In the genomic region with DNA sequence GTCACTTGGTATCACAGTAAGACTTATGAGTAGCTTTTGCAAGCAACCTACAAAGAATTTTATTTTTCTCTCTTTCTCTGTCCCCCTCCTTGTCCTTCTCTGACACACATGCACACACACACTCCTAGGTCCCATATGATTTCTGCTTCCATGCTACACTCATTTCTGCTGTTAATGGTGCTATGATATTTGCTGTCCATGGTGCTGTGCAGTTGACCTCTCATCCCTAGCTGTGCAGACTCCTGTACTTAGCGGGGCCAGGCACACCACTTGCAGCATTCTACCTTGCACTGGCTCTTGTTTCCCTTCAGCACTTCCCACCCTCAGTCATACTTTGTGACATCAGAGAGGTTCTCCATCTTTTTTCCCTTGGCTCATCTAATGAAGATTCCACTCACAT, we compare ENCODE assay signal across 24 cellular contexts.
"Had no signal": no experiment of that assay in that cellular context is flagged by ENCODE, and none has a peak within 500 bp of the region (broad histone marks: within the 10 kb centered on the region; RNA-seq: fewer than 3 reads in every experiment).

No MANE protein-coding gene starts in this region.

- H3K9me3 ChIP-seq: ascending aorta, esophagus squamous epithelium, gastroesophageal sphincter, suprapubic skin, tibial nerve had no signal

- H3K4me3 ChIP-seq: ascending aorta, esophagus squamous epithelium, gastroesophageal sphincter, neural progenitor cell, stomach, suprapubic skin, tibial nerve had no signal

- H3K27ac ChIP-seq: ascending aorta, esophagus squamous epithelium, gastroesophageal sphincter, neural progenitor cell, stomach, suprapubic skin, tibial nerve had no signal

- H3K36me3 ChIP-seq: ascending aorta, esophagus squamous epithelium, gastroesophageal sphincter, neural progenitor cell, stomach, suprapubic skin, tibial nerve had no signal

- ATAC-seq: activated CD4-positive, alpha-beta T cell treated with anti-CD3 and anti-CD28 coated beads for 36 hours; activated naive CD4-positive, alpha-beta T cell treated with anti-CD3 and anti-CD28 coated beads, Interleukin-2, amount 50 U/mL, for 72 hours; activated T-helper 17 cell treated with anti-CD3 and anti-CD28 coated beads, Interleukin-2, amount 50 U/mL, for 72 hours; gastroesophageal sphincter; naive thymus-derived CD4-positive, alpha-beta T cell; sciatic nerve; stimulated activated effector memory CD8-positive, alpha-beta T cell treated with anti-CD3 and anti-CD28 coated beads, Interleukin-12 subunit alpha, Interleukin-12 subunit beta, amount 100 ng/mL, for 72 hours had no signal

- DNase-seq: activated B cell treated with CpG ODN at 0.5 μM for 24 hours; activated CD4-positive, alpha-beta T cell treated with anti-CD3 and anti-CD28 coated beads for 36 hours; activated CD4-positive, alpha-beta T cell treated with anti-CD3 and anti-CD28 coated beads, Interleukin-2, amount 50 U/mL, for 4 hours; activated CD8-positive, alpha-beta memory T cell treated with anti-CD3 and anti-CD28 coated beads for 24 hours; activated CD8-positive, alpha-beta memory T cell treated with anti-CD3 and anti-CD28 coated beads, Interleukin-2, amount 50 U/mL, for 4 hours; activated T-cell treated with anti-CD3 and anti-CD28 coated beads, Interleukin-2, amount 50 U/mL, for 24 hours; esophagus squamous epithelium; head of caudate nucleus; hypothalamus; naive thymus-derived CD4-positive, alpha-beta T cell; posterior cingulate gyrus; small intestine; stimulated activated CD4-positive, alpha-beta T cell treated with anti-CD3 and anti-CD28 coated beads, Interleukin-2, amount 100 ng/mL, for 24 hours; stomach; T-helper 9 cell had no signal

- H3K27me3 ChIP-seq: ascending aorta, esophagus squamous epithelium, gastroesophageal sphincter, neural progenitor cell, stomach, suprapubic skin, tibial nerve had no signal

- H3K4me1 ChIP-seq: ascending aorta, esophagus squamous epithelium, gastroesophageal sphincter, neural progenitor cell, stomach, suprapubic skin, tibial nerve had no signal
